8 cellular contexts compared by ENCODE assay signal in the genomic region with DNA sequence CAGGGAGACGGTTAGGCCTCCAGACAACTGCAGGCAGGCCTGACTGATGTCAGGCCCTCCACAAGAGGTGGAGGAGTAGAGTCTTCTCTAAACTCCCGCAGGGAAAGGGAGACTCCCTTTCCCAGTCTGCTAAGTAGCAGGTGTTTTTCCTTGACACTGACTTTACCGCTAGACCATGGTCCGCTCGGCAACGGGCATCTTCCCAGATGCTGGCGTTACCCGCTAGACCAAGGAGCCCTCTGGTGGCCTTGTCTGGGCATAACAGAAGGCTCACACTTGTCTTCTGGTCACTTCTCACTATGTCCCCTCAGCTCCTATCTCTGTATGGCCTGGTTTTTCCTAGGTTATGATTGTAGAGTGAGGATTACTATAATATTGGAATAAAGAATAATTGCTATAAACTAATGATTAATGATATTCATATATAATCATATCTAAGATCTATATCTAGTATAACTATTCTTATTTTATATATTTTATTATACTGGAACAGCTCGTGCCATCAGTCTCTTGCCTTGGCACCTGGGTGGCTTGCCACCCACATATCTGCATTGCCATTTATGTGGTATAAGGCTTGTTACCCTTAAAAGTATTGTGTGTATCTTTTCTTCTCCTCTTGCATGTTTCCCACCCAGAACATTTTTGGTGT. TPM values are rescaled to one million over a fixed set of nuclear protein-coding genes. Genes with fewer than 3 reads are reported as not detected.
DNase-seq lines count a peak whose midpoint lies in the region; ATAC-seq, FAIRE-seq and TF ChIP-seq lines count a peak whose summit lies in the region.
"Not testable (repeated sequence)": the region's sequence is repeated elsewhere in the genome, so short reads cannot be mapped to it uniquely, and the experiment has no call there.

No MANE protein-coding gene starts in this region.

- TF ChIP-seq CTCF in CD8-positive, alpha-beta T cell (IDR thresholded peaks at IDR 0.05), result peak; percentile 74
- TF ChIP-seq CTCF in LNCAP (IDR thresholded peaks at IDR 0.05) (peak; percentile 74), bronchial epithelial cell (IDR thresholded peaks at IDR 0.05; ENCODE audit: insufficient read depth, low read length, severe bottlenecking) (peak; percentile 49), hepatocyte (IDR thresholded peaks at IDR 0.05; ENCODE audit: poor library complexity) (peak; percentile 62), pancreas (IDR thresholded peaks at IDR 0.05) (peak; percentile 49 to 73 (median 68))

- not testable (repeated sequence) for H3K79me2 ChIP-seq in hepatocyte

- not testable (repeated sequence) for H3K27me3 ChIP-seq in CD8-positive, alpha-beta T cell (ENCODE audit: insufficient read depth, low read length); bronchial epithelial cell (ENCODE audit: control insufficient read depth, insufficient read depth, low read length); hepatocyte; pancreas

- ATAC-seq in CD8-positive, alpha-beta T cell; activated CD8-positive, alpha-beta T cell treated with anti-CD3 and anti-CD28 coated beads, Interleukin-2, amount 10 ng/mL, durations not matched to agents 7 days and 5 days; pancreas: not testable (repeated sequence)

- not testable (repeated sequence) for H3K27ac ChIP-seq in CD8-positive, alpha-beta T cell (ENCODE audit: low read depth, low read length); hepatocyte; pancreas

- not testable (repeated sequence) for H3K9me3 ChIP-seq in CD8-positive, alpha-beta T cell (ENCODE audit: low read length); hepatocyte (ENCODE audit: low read depth); pancreas

- H3K36me3 ChIP-seq in CD8-positive, alpha-beta T cell (ENCODE audit: insufficient read depth, low read length); bronchial epithelial cell (ENCODE audit: control insufficient read depth, insufficient read depth, low read length); hepatocyte (replicated peaks; ENCODE audit: insufficient read depth, low read depth); pancreas: not testable (repeated sequence)

- H4K20me1 ChIP-seq in hepatocyte (ENCODE audit: insufficient read depth, poor library complexity, severe bottlenecking), result not testable (repeated sequence)

- H3K27ac Mint-ChIP-seq in CD8-positive, alpha-beta T cell; activated CD8-positive, alpha-beta T cell treated with anti-CD3 and anti-CD28 coated beads, Interleukin-2, amount 10 ng/mL, durations not matched to agents 7 days and 5 days: not testable (repeated sequence)

- not testable (repeated sequence) for H3K36me3 Mint-ChIP-seq in CD8-positive, alpha-beta T cell; activated CD8-positive, alpha-beta T cell treated with anti-CD3 and anti-CD28 coated beads, Interleukin-2, amount 10 ng/mL, durations not matched to agents 7 days and 5 days (ENCODE audit: low read depth)

- peak overlapping the region; percentile 59 for H3K4me3 Mint-ChIP-seq in CD8-positive, alpha-beta T cell
- H3K4me3 Mint-ChIP-seq in activated CD8-positive, alpha-beta T cell treated with anti-CD3 and anti-CD28 coated beads, Interleukin-2, amount 10 ng/mL, durations not matched to agents 7 days and 5 days, result not testable (repeated sequence)

- not testable (repeated sequence) for H3K4me3 ChIP-seq in CD8-positive, alpha-beta T cell (ENCODE audit: low read depth, low read length); bronchial epithelial cell (ENCODE audit: low read depth, low read length); hepatocyte; pancreas

- CTCF ChIA-PET in CD8-positive, alpha-beta T cell (lab: Charles Lee), result interaction anchor here (0.6 to 5.7 kb wide), 5 partner anchors 99 to 430 kb away, joined by 3 to 45 read pairs (median 3); no protein-coding TSS in a partner anchor
- CTCF ChIA-PET in activated CD8-positive, alpha-beta T cell treated with anti-CD3 and anti-CD28 coated beads, Interleukin-2, amount 10 ng/mL, durations not matched to agents 7 days and 5 days (lab: Charles Lee), result interaction anchor here (1.3 to 2.2 kb wide), 4 partner anchors 9 to 428 kb away, joined by 3 to 6 read pairs (median 4); no protein-coding TSS in a partner anchor

- H3K9me3 Mint-ChIP-seq in CD8-positive, alpha-beta T cell, result not testable (repeated sequence)
- H3K9me3 Mint-ChIP-seq in activated CD8-positive, alpha-beta T cell treated with anti-CD3 and anti-CD28 coated beads, Interleukin-2, amount 10 ng/mL, durations not matched to agents 7 days and 5 days (ENCODE audit: insufficient read depth), result peaks cover 15% of the 10 kb centered on the region

- WGBS in hepatocyte (ENCODE audit: low lambda C conversion rate, missing lambda C conversion rate), result 29% methylated on average over 9 of the region's 9 CpGs
- WGBS in pancreas, 2 donors, result 21 to 23% methylated on average over 9 of the region's 9 CpGs

- DNase-seq in CD8-positive, alpha-beta T cell, result peak; percentile 29 to 80 (median 55)
- DNase-seq in NOMO-1 treated with DMSO at 0.1 percent for 48 hours (lab: John Stamatoyannopoulos, UW; ENCODE audit: unreplicated experiment), result peak; percentile 25
- peak; percentile 74 for DNase-seq in activated CD8-positive, alpha-beta T cell treated with anti-CD3 and anti-CD28 coated beads, Interleukin-2, amount 10 ng/mL, durations not matched to agents 7 days and 5 days
- DNase-seq in bronchial epithelial cell (ENCODE audit: low read depth), result peak; percentile 17
- peak; percentile 70 for DNase-seq in hepatocyte (ENCODE audit: low spot score)
- DNase-seq in pancreas, result peak; percentile 57 to 89 (median 79)
- DNase-seq in stimulated activated CD8-positive, alpha-beta memory T cell treated with anti-CD3 and anti-CD28 coated beads, Interleukin-7, amount 100 ng/mL, for 1 hour (ENCODE audit: low read depth in 2 of 2), result peak; percentile 31 to 36

- POLR2A ChIA-PET in CD8-positive, alpha-beta T cell (lab: Charles Lee); activated CD8-positive, alpha-beta T cell treated with anti-CD3 and anti-CD28 coated beads, Interleukin-2, amount 10 ng/mL, durations not matched to agents 7 days and 5 days (lab: Charles Lee): not testable (repeated sequence)

- not testable (repeated sequence) for H3K4me1 ChIP-seq in CD8-positive, alpha-beta T cell (ENCODE audit: insufficient read depth, low read length); hepatocyte (ENCODE audit: insufficient read depth); pancreas

- H2AFZ ChIP-seq in hepatocyte, result not testable (repeated sequence)

- intact Hi-C loops in CD8-positive, alpha-beta T cell (cut with DNase I, micrococcal nuclease), result loop anchor here (1.0 to 10.0 kb wide), 4 partner anchors 94 to 427 kb away; a partner anchor contains a TSS
- intact Hi-C loops in pancreas (cut with DNase I), result loop anchor here in 1 of 3 donors (10.0 kb wide), 1 partner anchor 424 kb away; a partner anchor contains a TSS

- FAIRE-seq in bronchial epithelial cell (lab: Jason Lieb, UNC), result not testable (repeated sequence)
- peak; percentile 67 for FAIRE-seq in pancreas (lab: Jason Lieb, UNC)

- H3K9me2 ChIP-seq in hepatocyte (replicated peaks; ENCODE audit: insufficient read depth), result not testable (repeated sequence)

- H3K4me2 ChIP-seq in hepatocyte, result not testable (repeated sequence)

- not testable (repeated sequence) for H3K27me3 Mint-ChIP-seq in CD8-positive, alpha-beta T cell (ENCODE audit: low read depth); activated CD8-positive, alpha-beta T cell treated with anti-CD3 and anti-CD28 coated beads, Interleukin-2, amount 10 ng/mL, durations not matched to agents 7 days and 5 days (ENCODE audit: low read depth)

- H3K4me1 Mint-ChIP-seq in CD8-positive, alpha-beta T cell (ENCODE audit: low read depth); activated CD8-positive, alpha-beta T cell treated with anti-CD3 and anti-CD28 coated beads, Interleukin-2, amount 10 ng/mL, durations not matched to agents 7 days and 5 days (ENCODE audit: low read depth): not testable (repeated sequence)

RNA-seq across cellular contexts. Expression of a gene that starts 58.5 kb away (rescaled TPM):
- 1 to 10 TPM; 5.9 to 6.8 TPM for total RNA-seq in CD8-positive, alpha-beta T cell
- total RNA-seq in activated CD8-positive, alpha-beta T cell treated with anti-CD3 and anti-CD28 coated beads, Interleukin-2, amount 10 ng/mL, durations not matched to agents 7 days and 5 days, result 10 to 100 TPM; 15.8 to 17.9 TPM
- total RNA-seq in bronchial epithelial cell, result 2.7 and 3.2 TPM in 2 replicates
- 11.8 and 15.6 TPM in 2 replicates for total RNA-seq in hepatocyte
- polyA plus RNA-seq in hepatocyte, result 3.6 and 9.1 TPM in 2 replicates
- 1 to 10 TPM; 1.8 to 3.4 (median 2.9) TPM for total RNA-seq in pancreas
- 1 to 10 TPM; 1.9 to 2.7 TPM for polyA plus RNA-seq in pancreas

Comparison
In these comparisons a context has a peak if more than half of its experiments do, and no peak if none do; other contexts are left out.
1. DNase-seq: peak in every context shown above with its lines; median percentile 79 in pancreas; 74 in activated CD8-positive, alpha-beta T cell treated with anti-CD3 and anti-CD28 coated beads, Interleukin-2, amount 10 ng/mL, durations not matched to agents 7 days and 5 days; 70 in hepatocyte; 55 in CD8-positive, alpha-beta T cell; 34 in stimulated activated CD8-positive, alpha-beta memory T cell treated with anti-CD3 and anti-CD28 coated beads, Interleukin-7, amount 100 ng/mL, for 1 hour; 25 in NOMO-1 treated with DMSO at 0.1 percent for 48 hours; 17 in bronchial epithelial cell.